Comparison of ENCODE assay signal across 22 cellular contexts in genomic region chr15:35394416-35394815, GRCh38.
DNase-seq lines count a peak whose midpoint lies in the region; ATAC-seq and TF ChIP-seq lines count a peak whose summit lies in the region.
"Had no signal": no experiment of that assay in that cellular context is flagged by ENCODE, and none has a peak within 500 bp of the region (broad histone marks: within the 10 kb centered on the region; RNA-seq: fewer than 3 reads in every experiment).

No MANE protein-coding gene starts in this region.

- H3K27me3 ChIP-seq in BLaER1 (no peaks in the 10 kb centered on the region), SJCRH30 (no peaks in the 10 kb centered on the region)

- peaks cover 20% of the 10 kb centered on the region for H3K4me1 ChIP-seq in BLaER1
- H3K4me1 ChIP-seq in SJCRH30: no peaks in the 10 kb centered on the region
- H3K4me1 ChIP-seq: HAP-1 had no signal

- no peak for ATAC-seq in HG03159 (IDR thresholded peaks at IDR 0.05; ENCODE audit: unreplicated experiment)
- no peak for ATAC-seq in HG03378 (IDR thresholded peaks at IDR 0.05; ENCODE audit: unreplicated experiment)
- ATAC-seq: GM23338, Right ventricle myocardium inferior, T-cell had no signal

- H3K9me3 ChIP-seq in BLaER1 (peaks cover 7% of the 10 kb centered on the region; the same call in 1 of the 2 replicates), SJCRH30 (replicated peaks) (0 out of 2 replicates have a peak, but pooled peaks cover 2% of the 10 kb centered on the region)
- H3K9me3 ChIP-seq: Caco-2, HAP-1 had no signal

- TF ChIP-seq CTCF in foreskin fibroblast (IDR thresholded peaks at IDR 0.05; ENCODE audit: low read depth, low read length): no peak

- H3K4me3 ChIP-seq in BLaER1: no peak overlapping the region
- no peak overlapping the region for H3K4me3 ChIP-seq in foreskin fibroblast (ENCODE audit: low read depth in 1 of 2, low read length in 2 of 2)
- H3K4me3 ChIP-seq in SJCRH30: no peak overlapping the region
- H3K4me3 ChIP-seq: GM23338, HAP-1 had no signal

- peak overlapping the region; percentile 61 for H3K4me2 ChIP-seq in BLaER1
- H3K4me2 ChIP-seq: GM23338 had no signal

- H3K36me3 ChIP-seq in BLaER1: no peaks in the 10 kb centered on the region
- H3K36me3 ChIP-seq in SJCRH30: no peaks in the 10 kb centered on the region
- H3K36me3 ChIP-seq: HAP-1 had no signal

- H3K27ac ChIP-seq in BLaER1: no peak overlapping the region
- H3K27ac ChIP-seq in SJCRH30: no peak overlapping the region

- H3K9ac ChIP-seq in BLaER1: no peak overlapping the region

- no peaks in the 10 kb centered on the region for H4K20me1 ChIP-seq in BLaER1

- DNase-seq in EL (peak; percentile 1), amniotic epithelial cell (ENCODE audit: low read depth) (peak; percentile 43), foreskin fibroblast (peak; percentile 13 to 36), Ammon's horn (ENCODE audit: low spot score) (no peak), SJCRH30 (no peak)
- DNase-seq: Caco-2; CD4-positive, alpha-beta memory T cell; DMS 273 treated with DMSO at 0.1 percent for 48 hours; DMS79 treated with DMSO at 0.1 percent for 48 hours; MM.1S; NCI-H1417; NCI-H1694 treated with DMSO at 0.1 percent for 48 hours; NCI-H446 treated with DMSO at 0.1 percent for 48 hours; NCI-H526 treated with DMSO at 0.1 percent for 48 hours; OCI-M1; T-cell had no signal

Comparison
In these comparisons a context has a peak if more than half of its experiments do, and no peak if none do; other contexts are left out.
1. DNase-seq: peak in EL (single experiment), amniotic epithelial cell (single experiment) and foreskin fibroblast (2 of 2); none in Ammon's horn (single experiment) and SJCRH30 (0 of 2).